ENCODE assay signal across 8 cellular contexts in genomic region chr21:38661296-38662223, GRCh38.
DNase-seq lines count a peak whose midpoint lies in the region; ATAC-seq and TF ChIP-seq lines count a peak whose summit lies in the region.

No MANE protein-coding gene starts in this region.

- no peak overlapping the region for H3K9ac ChIP-seq in fibroblast of lung (ENCODE audit: insufficient read depth, low read length)
- H3K9ac ChIP-seq in neural progenitor cell: no peak overlapping the region

- peak overlapping the region; percentile 64 for H3K4me2 ChIP-seq in fibroblast of lung (ENCODE audit: extremely low read depth, insufficient read depth, low read length)
- H3K4me2 ChIP-seq in neural progenitor cell: peak overlapping the region; percentile 82

- no peaks in the 10 kb centered on the region for H3K9me3 ChIP-seq in fibroblast of lung (ENCODE audit: control insufficient read depth, insufficient read depth, low read depth, low read length)
- H3K9me3 ChIP-seq in neural progenitor cell (ENCODE audit: low read depth): no peaks in the 10 kb centered on the region

- no peak for TF ChIP-seq CTCF in GM20000 (IDR thresholded peaks at IDR 0.05; ENCODE audit: extremely low read depth, missing control alignments)
- TF ChIP-seq CTCF in fibroblast of lung (conservative IDR thresholded peaks at IDR 0.05 in 1 of 2, IDR thresholded peaks at IDR 0.05 in 1 of 2; ENCODE audit: low read depth in 1 of 2, low read length in 2 of 2): no peak
- no peak for TF ChIP-seq CTCF in neural progenitor cell (IDR thresholded peaks at IDR 0.05)

- H3K36me3 Mint-ChIP-seq in neural progenitor cell: no peaks in the 10 kb centered on the region

- no peaks in the 10 kb centered on the region for H4K20me1 ChIP-seq in fibroblast of lung (ENCODE audit: control insufficient read depth, extremely low read depth, insufficient read depth, low read length)
- H4K20me1 ChIP-seq in neural progenitor cell (ENCODE audit: low read depth): no peaks in the 10 kb centered on the region

- H3K4me1 ChIP-seq in fibroblast of lung (ENCODE audit: control insufficient read depth, extremely low read depth, insufficient read depth, low read length): peaks cover 5% of the 10 kb centered on the region
- H3K4me1 ChIP-seq in neural progenitor cell: peaks cover 3% of the 10 kb centered on the region

- H3K4me3 Mint-ChIP-seq in neural progenitor cell: peak overlapping the region; percentile 79

- H3K27ac Mint-ChIP-seq in neural progenitor cell: no peak overlapping the region

- ATAC-seq in SK-N-SH treated with all-trans-retinoic acid at 6 μM for 48 hours (peak; percentile 38), HG03108 (IDR thresholded peaks at IDR 0.05; ENCODE audit: unreplicated experiment) (no peak)

- peaks cover 17% of the 10 kb centered on the region for H3F3A ChIP-seq in neural progenitor cell (ENCODE audit: low read depth)

- peak; percentile 30 for DNase-seq in GM20000 (ENCODE audit: low spot score)
- peak; percentile 74 to 80 for DNase-seq in fibroblast of lung (ENCODE audit: low read depth in 2 of 2)
- DNase-seq in neural progenitor cell (ENCODE audit: low spot score): peak; percentile 58
- DNase-seq in SKM-1 (lab: John Stamatoyannopoulos, UW; ENCODE audit: unreplicated experiment): no peak
- no peak for DNase-seq in HUDEP-2 (lab: John Stamatoyannopoulos, UW; ENCODE audit: unreplicated experiment in 76 of 76)
- DNase-seq in NCI-H1417 treated with DMSO at 0.1 percent for 48 hours (lab: John Stamatoyannopoulos, UW): no peak

- no peaks in the 10 kb centered on the region for H3K36me3 ChIP-seq in fibroblast of lung (ENCODE audit: control insufficient read depth, insufficient read depth, low read length)
- no peaks in the 10 kb centered on the region for H3K36me3 ChIP-seq in neural progenitor cell

- no peaks in the 10 kb centered on the region for H3K79me2 ChIP-seq in fibroblast of lung (ENCODE audit: control insufficient read depth, insufficient read depth, low read length)
- no peaks in the 10 kb centered on the region for H3K79me2 ChIP-seq in neural progenitor cell (ENCODE audit: low read depth)

- H3K27me3 ChIP-seq in fibroblast of lung (ENCODE audit: control insufficient read depth, insufficient read depth, low read length): peaks cover 70% of the 10 kb centered on the region
- peaks cover 78% of the 10 kb centered on the region for H3K27me3 ChIP-seq in neural progenitor cell

- H3K27ac ChIP-seq in fibroblast of lung (ENCODE audit: insufficient read depth, low read length) (no peak overlapping the region), neural progenitor cell (no peak overlapping the region)

- peaks cover 8% of the 10 kb centered on the region for H3K4me1 Mint-ChIP-seq in neural progenitor cell

- H3K9me3 Mint-ChIP-seq in neural progenitor cell: no peaks in the 10 kb centered on the region

- peak overlapping the region in 3 of 4 experiments; percentile 31 to 38 (median 36) for H3K4me3 ChIP-seq in fibroblast of lung (replicated peaks in 1 of 4; ENCODE audit: control extremely low read depth in 1 of 4, insufficient read depth in 1 of 4, low read depth in 3 of 4, low read length in 4 of 4)
- H3K4me3 ChIP-seq in neural progenitor cell: peak overlapping the region; percentile 46

- peaks cover 38% of the 10 kb centered on the region for H3K27me3 Mint-ChIP-seq in neural progenitor cell (ENCODE audit: insufficient read depth, low read depth)

- H2AFZ ChIP-seq in fibroblast of lung (ENCODE audit: low read length) (no peak overlapping the region), neural progenitor cell (replicated peaks) (peak overlapping the region; percentile 78)

TF ChIP-seq in SK-N-SH treated with all-trans-retinoic acid at 6 μM for 48 hours, 23 proteins besides CTCF, POLR2A, EP300 and RAD21:
- TF ChIP-seq ZFP3 (CRISPR knock-in tag; IDR thresholded peaks at IDR 0.05) (no peak), ZC3H10 (CRISPR knock-in tag; IDR thresholded peaks at IDR 0.05) (no peak), ZNF70 (CRISPR knock-in tag; IDR thresholded peaks at IDR 0.05) (no peak), ISL1 (CRISPR knock-in tag; IDR thresholded peaks at IDR 0.05) (no peak), RARB (CRISPR knock-in tag; IDR thresholded peaks at IDR 0.05) (no peak), TCF4 (CRISPR knock-in tag; IDR thresholded peaks at IDR 0.05; ENCODE audit: borderline replicate concordance) (no peak), CSRNP3 (CRISPR knock-in tag; IDR thresholded peaks at IDR 0.05) (no peak), ZNF565 (CRISPR knock-in tag; conservative IDR thresholded peaks at IDR 0.05; ENCODE audit: low read depth) (no peak), GLIS3 (CRISPR knock-in tag; IDR thresholded peaks at IDR 0.05) (no peak), BACH2 (CRISPR knock-in tag; IDR thresholded peaks at IDR 0.05; ENCODE audit: borderline replicate concordance) (no peak), ZFP30 (CRISPR knock-in tag; IDR thresholded peaks at IDR 0.05) (no peak), CSDC2 (CRISPR knock-in tag; IDR thresholded peaks at IDR 0.05) (no peak), OSR1 (CRISPR knock-in tag; IDR thresholded peaks at IDR 0.05) (no peak)
- TF ChIP-seq, protein P1, sequence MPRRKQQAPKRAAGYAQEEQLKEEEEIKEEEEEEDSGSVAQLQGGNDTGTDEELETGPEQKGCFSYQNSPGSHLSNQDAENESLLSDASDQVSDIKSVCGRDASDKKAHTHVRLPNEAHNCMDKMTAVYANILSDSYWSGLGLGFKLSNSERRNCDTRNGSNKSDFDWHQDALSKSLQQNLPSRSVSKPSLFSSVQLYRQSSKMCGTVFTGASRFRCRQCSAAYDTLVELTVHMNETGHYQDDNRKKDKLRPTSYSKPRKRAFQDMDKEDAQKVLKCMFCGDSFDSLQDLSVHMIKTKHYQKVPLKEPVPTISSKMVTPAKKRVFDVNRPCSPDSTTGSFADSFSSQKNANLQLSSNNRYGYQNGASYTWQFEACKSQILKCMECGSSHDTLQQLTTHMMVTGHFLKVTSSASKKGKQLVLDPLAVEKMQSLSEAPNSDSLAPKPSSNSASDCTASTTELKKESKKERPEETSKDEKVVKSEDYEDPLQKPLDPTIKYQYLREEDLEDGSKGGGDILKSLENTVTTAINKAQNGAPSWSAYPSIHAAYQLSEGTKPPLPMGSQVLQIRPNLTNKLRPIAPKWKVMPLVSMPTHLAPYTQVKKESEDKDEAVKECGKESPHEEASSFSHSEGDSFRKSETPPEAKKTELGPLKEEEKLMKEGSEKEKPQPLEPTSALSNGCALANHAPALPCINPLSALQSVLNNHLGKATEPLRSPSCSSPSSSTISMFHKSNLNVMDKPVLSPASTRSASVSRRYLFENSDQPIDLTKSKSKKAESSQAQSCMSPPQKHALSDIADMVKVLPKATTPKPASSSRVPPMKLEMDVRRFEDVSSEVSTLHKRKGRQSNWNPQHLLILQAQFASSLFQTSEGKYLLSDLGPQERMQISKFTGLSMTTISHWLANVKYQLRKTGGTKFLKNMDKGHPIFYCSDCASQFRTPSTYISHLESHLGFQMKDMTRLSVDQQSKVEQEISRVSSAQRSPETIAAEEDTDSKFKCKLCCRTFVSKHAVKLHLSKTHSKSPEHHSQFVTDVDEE (CRISPR knock-in tag; IDR thresholded peaks at IDR 0.05): no peak
- TF ChIP-seq, protein P2, sequence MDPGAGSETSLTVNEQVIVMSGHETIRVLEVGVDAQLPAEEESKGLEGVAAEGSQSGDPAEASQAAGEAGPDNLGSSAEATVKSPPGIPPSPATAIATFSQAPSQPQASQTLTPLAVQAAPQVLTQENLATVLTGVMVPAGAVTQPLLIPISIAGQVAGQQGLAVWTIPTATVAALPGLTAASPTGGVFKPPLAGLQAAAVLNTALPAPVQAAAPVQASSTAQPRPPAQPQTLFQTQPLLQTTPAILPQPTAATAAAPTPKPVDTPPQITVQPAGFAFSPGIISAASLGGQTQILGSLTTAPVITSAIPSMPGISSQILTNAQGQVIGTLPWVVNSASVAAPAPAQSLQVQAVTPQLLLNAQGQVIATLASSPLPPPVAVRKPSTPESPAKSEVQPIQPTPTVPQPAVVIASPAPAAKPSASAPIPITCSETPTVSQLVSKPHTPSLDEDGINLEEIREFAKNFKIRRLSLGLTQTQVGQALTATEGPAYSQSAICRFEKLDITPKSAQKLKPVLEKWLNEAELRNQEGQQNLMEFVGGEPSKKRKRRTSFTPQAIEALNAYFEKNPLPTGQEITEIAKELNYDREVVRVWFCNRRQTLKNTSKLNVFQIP (CRISPR knock-in tag; IDR thresholded peaks at IDR 0.05; ENCODE audit: borderline replicate concordance, low read depth): no peak

Comparison
In these comparisons a context has a peak if more than half of its experiments do, and no peak if none do; other contexts are left out.
1. DNase-seq: peak in GM20000 (single experiment), fibroblast of lung (2 of 2) and neural progenitor cell (single experiment); none in SKM-1 (single experiment), HUDEP-2 (0 of 76) and NCI-H1417 treated with DMSO at 0.1 percent for 48 hours (single experiment).